Comparison of ENCODE assay signal across 9 cellular contexts in the genomic region with DNA sequence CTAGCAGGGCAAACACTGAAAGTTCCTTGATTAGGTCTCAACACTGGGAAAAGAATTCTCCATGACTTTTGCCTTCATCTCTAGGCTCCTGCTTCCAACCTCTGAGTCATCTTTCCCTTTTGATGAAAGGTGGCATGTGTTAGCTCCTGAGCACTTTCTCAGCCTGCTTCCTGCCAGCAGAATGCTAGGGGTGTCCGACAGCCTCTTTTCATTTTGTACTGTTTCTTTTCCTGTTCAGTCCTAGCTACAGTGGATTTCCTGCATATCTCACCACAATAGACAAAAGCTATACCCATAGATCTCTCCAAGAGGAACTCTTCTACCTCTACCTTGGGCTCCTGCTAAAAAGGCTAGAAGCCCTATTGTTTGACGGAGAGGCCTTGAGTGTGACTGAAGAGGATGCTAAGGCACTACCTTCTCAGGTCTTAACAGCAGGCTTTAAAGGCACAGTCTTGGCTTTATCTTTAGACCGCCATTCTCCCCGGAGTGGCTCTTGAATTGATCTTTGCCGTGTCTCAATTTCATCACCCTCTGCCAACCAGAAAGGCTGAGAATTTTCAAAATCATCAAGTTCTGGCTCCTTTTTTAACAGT.
DNase-seq lines count a peak whose midpoint lies in the region; ATAC-seq and TF ChIP-seq lines count a peak whose summit lies in the region.
"Had no signal": no experiment of that assay in that cellular context is flagged by ENCODE, and none has a peak within 500 bp of the region (broad histone marks: within the 10 kb centered on the region; RNA-seq: fewer than 3 reads in every experiment).

No MANE protein-coding gene starts in this region.

- H3K4me1 ChIP-seq in mesodermal cell (ENCODE audit: control insufficient read depth, insufficient read depth, low read length, poor library complexity, severe bottlenecking) (peaks cover 37% of the 10 kb centered on the region), prostate gland (replicated peaks) (no peaks in the 10 kb centered on the region)

- H3K4me3 ChIP-seq in AG10803 (ENCODE audit: low read length) (no peak overlapping the region), choroid plexus epithelial cell (ENCODE audit: low read depth, low read length) (no peak overlapping the region), mesodermal cell (ENCODE audit: extremely low read depth, insufficient read depth, low read length, poor library complexity, severe bottlenecking) (no peak overlapping the region), prostate gland (no peak overlapping the region)

- no peaks in the 10 kb centered on the region for H3K9me3 ChIP-seq in mesodermal cell (ENCODE audit: control insufficient read depth, low read length)
- no peaks in the 10 kb centered on the region for H3K9me3 ChIP-seq in prostate gland

- H3K27me3 ChIP-seq in prostate gland (replicated peaks; ENCODE audit: insufficient read depth) = no peaks in the 10 kb centered on the region

- H3K36me3 ChIP-seq in mesodermal cell (ENCODE audit: control insufficient read depth, insufficient read depth, low read length) = no peaks in the 10 kb centered on the region
- H3K36me3 ChIP-seq in prostate gland = no peaks in the 10 kb centered on the region

- no peak for TF ChIP-seq POLR2A in prostate gland (IDR thresholded peaks at IDR 0.05)

- DNase-seq in AG10803 (ENCODE audit: low read depth) (peak; percentile 40), LHCN-M2 (ENCODE audit: low read depth) (peak; percentile 85), choroid plexus epithelial cell (ENCODE audit: low read depth) (peak; percentile 39), prostate gland (ENCODE audit: low spot score) (no peak)
- DNase-seq: NCI-H1694 had no signal

- intact Hi-C loops in prostate gland (cut with DNase I) = no loop called here

- TF ChIP-seq CTCF in AG10803 (conservative IDR thresholded peaks at IDR 0.05; ENCODE audit: low read length) = no peak
- TF ChIP-seq CTCF in choroid plexus epithelial cell (conservative IDR thresholded peaks at IDR 0.05; ENCODE audit: low read depth, low read length) = no peak
- no peak for TF ChIP-seq CTCF in prostate gland (IDR thresholded peaks at IDR 0.05)

- H3K27ac ChIP-seq in mesodermal cell (ENCODE audit: low read depth, low read length, severe bottlenecking) (peak overlapping the region; percentile 70), prostate gland (no peak overlapping the region)

- no peak for ATAC-seq in HG03025 (IDR thresholded peaks at IDR 0.05; ENCODE audit: low FRiP score, unreplicated experiment)
- ATAC-seq in activated CD4-positive, CD25-positive, alpha-beta regulatory T cell treated with anti-CD3 and anti-CD28 coated beads, Interleukin-2, amount 50 U/mL, for 24 hours = no peak
- no peak for ATAC-seq in GM18870 (IDR thresholded peaks at IDR 0.05; ENCODE audit: unreplicated experiment)

- WGBS in mesodermal cell (ENCODE audit: insufficient coverage in 2 of 2), 2 experiments = 63 to 70% methylated on average over 4 to 5 of the region's 5 CpGs
- 78% methylated on average over 5 of the region's 5 CpGs for WGBS in prostate gland
